Comparison of ENCODE assay signal across 8 cellular contexts in genomic region chr11:66842501-66842895, GRCh38. TPM values are rescaled to one million over a fixed set of nuclear protein-coding genes. Genes with fewer than 3 reads are reported as not detected.
DNase-seq lines count a peak whose midpoint lies in the region; FAIRE-seq and TF ChIP-seq lines count a peak whose summit lies in the region.

No MANE protein-coding gene starts in this region.

- H3K9me3 ChIP-seq in BE2C (no peaks in the 10 kb centered on the region), muscle layer of colon (ENCODE audit: low read length) (no peaks in the 10 kb centered on the region)

- DNase-seq in BE2C: no peak
- peak; percentile 24 for DNase-seq in HT-29 (ENCODE audit: low spot score)
- DNase-seq in bronchial epithelial cell (ENCODE audit: low read depth): no peak
- DNase-seq in NCI-H524 (lab: John Stamatoyannopoulos, UW): no peak
- DNase-seq in NCI-H2196 (lab: John Stamatoyannopoulos, UW; ENCODE audit: unreplicated experiment): no peak
- no peak for DNase-seq in urothelium cell line (ENCODE audit: low spot score)
- no peak for DNase-seq in SKM-1 (lab: John Stamatoyannopoulos, UW; ENCODE audit: unreplicated experiment)

- FAIRE-seq in bronchial epithelial cell (lab: Jason Lieb, UNC) (no peak), urothelium cell line (lab: Jason Lieb, UNC) (no peak)

- H3K36me3 ChIP-seq in BE2C (peaks cover 18% of the 10 kb centered on the region), bronchial epithelial cell (ENCODE audit: control insufficient read depth, insufficient read depth, low read length) (peaks cover 32% of the 10 kb centered on the region), muscle layer of colon (ENCODE audit: insufficient read depth, low read length) (peaks cover 39% of the 10 kb centered on the region)

- H3K27me3 ChIP-seq in BE2C (no peaks in the 10 kb centered on the region), bronchial epithelial cell (ENCODE audit: control insufficient read depth, insufficient read depth, low read length) (no peaks in the 10 kb centered on the region), muscle layer of colon (ENCODE audit: control insufficient read depth in 1 of 2, insufficient read depth in 2 of 2, low read length in 2 of 2) (no peaks in the 10 kb centered on the region)

- peak overlapping the region; percentile 82 for H3K4me3 ChIP-seq in BE2C (ENCODE audit: low read depth, low read length)
- peak overlapping the region; percentile 96 for H3K4me3 ChIP-seq in bronchial epithelial cell (ENCODE audit: low read depth, low read length)
- peak overlapping the region; percentile 89 to 97 for H3K4me3 ChIP-seq in muscle layer of colon (ENCODE audit: low read depth in 1 of 2, low read length in 2 of 2)

- peak overlapping the region; percentile 58 for H3K9ac ChIP-seq in muscle layer of colon (ENCODE audit: low read length)

- no peaks in the 10 kb centered on the region; the same call in 1 of the 2 replicates for H3K4me1 ChIP-seq in BE2C
- H3K4me1 ChIP-seq in muscle layer of colon (ENCODE audit: insufficient read depth, low read length): peaks cover 27% of the 10 kb centered on the region

- H3K27ac ChIP-seq in muscle layer of colon (ENCODE audit: low read depth, low read length): peak overlapping the region; percentile 94

- TF ChIP-seq CTCF in BE2C (IDR thresholded peaks at IDR 0.05; ENCODE audit: low read depth, low read length) (no peak), bronchial epithelial cell (IDR thresholded peaks at IDR 0.05; ENCODE audit: insufficient read depth, low read length, severe bottlenecking) (no peak)

RNA-seq across cellular contexts. Expression of gene RCE1, which starts 0.7 kb away (rescaled TPM):
- polyA plus RNA-seq in BE2C (2012; ENCODE audit: insufficient read depth, insufficient read length, low read depth): 89.7 TPM
- 122 and 138 TPM in 2 replicates for total RNA-seq in HT-29 (2014; rRNA removed; shearing (Covaris generic))
- 17.4 and 26.8 TPM in 2 replicates for total RNA-seq in bronchial epithelial cell

RNA-seq across cellular contexts. Expression of gene LRFN4, which starts 14.4 kb away (rescaled TPM):
- 87.3 TPM for polyA plus RNA-seq in BE2C (2012; ENCODE audit: insufficient read depth, insufficient read length, low read depth)
- 122 and 124 TPM in 2 replicates for total RNA-seq in HT-29 (2014; rRNA removed; shearing (Covaris generic))
- 13.1 and 16.3 TPM in 2 replicates for total RNA-seq in bronchial epithelial cell
